ENCODE assay signal across 15 cellular contexts in genomic region chr19:54223937-54224281, GRCh38. TPM values are rescaled to one million over a fixed set of nuclear protein-coding genes. Genes with fewer than 3 reads are reported as not detected.
"Had no signal": no experiment of that assay in that cellular context is flagged by ENCODE, and none has a peak within 500 bp of the region (broad histone marks: within the 10 kb centered on the region; RNA-seq: fewer than 3 reads in every experiment).

No MANE protein-coding gene starts in this region.

RNA-seq across cellular contexts. Expression of gene LILRB3, which starts 1.1 kb away (rescaled TPM):
- total RNA-seq: activated CD8-positive, alpha-beta memory T cell treated with anti-CD3 and anti-CD28 coated beads for 36 hours; activated naive CD4-positive, alpha-beta T cell treated with anti-CD3 and anti-CD28 coated beads for 36 hours; activated naive CD8-positive, alpha-beta T cell treated with anti-CD3 and anti-CD28 coated beads for 36 hours; endodermal cell; epithelial cell of proximal tubule; foreskin keratinocyte; WTC11 had no signal

RNA-seq across cellular contexts. Expression of gene LILRA6, which starts 18.7 kb away (rescaled TPM):
- total RNA-seq: activated CD8-positive, alpha-beta memory T cell treated with anti-CD3 and anti-CD28 coated beads for 36 hours; activated CD8-positive, alpha-beta memory T cell treated with anti-CD3 and anti-CD28 coated beads, Interleukin-2, amount 10 ng/mL, durations not matched to agents 7 days and 5 days; activated naive CD4-positive, alpha-beta T cell treated with anti-CD3 and anti-CD28 coated beads for 36 hours; activated naive CD8-positive, alpha-beta T cell treated with anti-CD3 and anti-CD28 coated beads for 36 hours; activated T-helper 2 cell treated with anti-CD3 and anti-CD28 coated beads, Interferon-gamma antibody, Interleukin-2, Interleukin-4, amounts not matched to agents 10 μg/mL and 5 μg/mL and 100 μg/mL, durations not matched to agents 14 hours and 24 hours and 36 hours; endodermal cell; epithelial cell of proximal tubule; foreskin keratinocyte; WTC11 had no signal
- polyA plus RNA-seq: foreskin keratinocyte had no signal

RNA-seq across cellular contexts. Expression of gene LILRB5, which starts 33.2 kb away (rescaled TPM):
- total RNA-seq: activated CD4-positive, alpha-beta memory T cell treated with anti-CD3 and anti-CD28 coated beads for 36 hours; activated CD8-positive, alpha-beta memory T cell treated with anti-CD3 and anti-CD28 coated beads for 36 hours; activated CD8-positive, alpha-beta memory T cell treated with anti-CD3 and anti-CD28 coated beads, Interleukin-2, amount 10 ng/mL, durations not matched to agents 7 days and 5 days; activated CD8-positive, alpha-beta T cell treated with anti-CD3 and anti-CD28 coated beads, Interleukin-2, amount 10 ng/mL, durations not matched to agents 7 days and 5 days; activated naive CD4-positive, alpha-beta T cell treated with anti-CD3 and anti-CD28 coated beads for 36 hours; activated naive CD8-positive, alpha-beta T cell treated with anti-CD3 and anti-CD28 coated beads for 36 hours; activated T-helper 1 cell treated with anti-CD3 and anti-CD28 coated beads, Interleukin-12 subunit alpha, Interleukin-12 subunit beta, Interleukin-2, Interleukin-4 antibody, amounts not matched to agents 30 ng/mL and 10 ng/mL and 1 ng/mL, durations not matched to agents 14 hours and 24 hours and 36 hours; cardiac muscle cell; endodermal cell; epithelial cell of proximal tubule; foreskin keratinocyte; T-helper 1 cell treated with Interleukin-12 subunit alpha and Interleukin-12 subunit beta and Interleukin-4 antibody, amounts not matched to agents 30 ng/mL and 1 ng/mL, for 36 hours; T-helper 2 cell treated with Interferon-gamma antibody and Interleukin-4, amounts not matched to agents 100 ng/mL and 5 ng/mL, for 36 hours had no signal
- polyA plus RNA-seq: cardiac muscle cell, foreskin keratinocyte had no signal
